19 cellular contexts compared by ENCODE assay signal in genomic region chr10:123766761-123767160, GRCh38.
DNase-seq lines count a peak whose midpoint lies in the region; ATAC-seq, FAIRE-seq and TF ChIP-seq lines count a peak whose summit lies in the region.
"Had no signal": no experiment of that assay in that cellular context is flagged by ENCODE, and none has a peak within 500 bp of the region (broad histone marks: within the 10 kb centered on the region; RNA-seq: fewer than 3 reads in every experiment).

No MANE protein-coding gene starts in this region.

- no peak for FAIRE-seq in RCC 7860 (lab: Jason Lieb, UNC)
- FAIRE-seq: GM18507 had no signal

- H3K4me3 ChIP-seq in AG10803 (ENCODE audit: low read length): no peak overlapping the region
- no peak overlapping the region for H3K4me3 ChIP-seq in smooth muscle cell
- H3K4me3 ChIP-seq: GM23338 had no signal

- H3K36me3 Mint-ChIP-seq in Calu3 (ENCODE audit: insufficient read depth, unreplicated experiment): no peaks in the 10 kb centered on the region
- H3K36me3 Mint-ChIP-seq: CD4-positive, CD25-positive, alpha-beta regulatory T cell had no signal

- H3K4me3 Mint-ChIP-seq in Calu3 (ENCODE audit: low read depth, unreplicated experiment): no peak overlapping the region
- H3K4me3 Mint-ChIP-seq: CD4-positive, CD25-positive, alpha-beta regulatory T cell; GM23338 had no signal

- H3K27ac ChIP-seq in foreskin keratinocyte (no peak overlapping the region), smooth muscle cell (ENCODE audit: low read depth) (peak overlapping the region; percentile 44)

- no peak overlapping the region for H3K9ac ChIP-seq in smooth muscle cell (ENCODE audit: low read depth)
- H3K9ac ChIP-seq: SK-N-SH had no signal

- no peaks in the 10 kb centered on the region for H3K79me2 ChIP-seq in smooth muscle cell (ENCODE audit: low read depth)

- no peaks in the 10 kb centered on the region for H3K36me3 ChIP-seq in smooth muscle cell (ENCODE audit: low read depth)

- H3K27me3 ChIP-seq in foreskin keratinocyte: peaks cover 17% of the 10 kb centered on the region
- no peaks in the 10 kb centered on the region for H3K27me3 ChIP-seq in smooth muscle cell (ENCODE audit: low read depth)

- intact Hi-C loops in Calu3 (cut with micrococcal nuclease; ENCODE audit: unreplicated experiment): no loop called here

- CTCF ChIA-PET in Calu3 (lab: Charles Lee): no interaction called here

- peak; percentile 28 for ATAC-seq in foreskin keratinocyte
- ATAC-seq: GM23338 had no signal

- H3K4me1 ChIP-seq in foreskin keratinocyte (no peaks in the 10 kb centered on the region), smooth muscle cell (ENCODE audit: low read depth) (no peaks in the 10 kb centered on the region)
- H3K4me1 ChIP-seq: Caco-2 had no signal

- BruUV-seq in Calu3 (replicated peaks; lab: Mats Ljungman, UMichigan): no TSS peak

- no peak overlapping the region for H3K4me2 ChIP-seq in smooth muscle cell
- H3K4me2 ChIP-seq: GM23338, SK-N-SH had no signal

- 74% methylated on average over 8 of the region's 8 CpGs for WGBS in smooth muscle cell (ENCODE audit: low lambda C conversion rate)

- no peak overlapping the region for H2AFZ ChIP-seq in smooth muscle cell (ENCODE audit: low read depth)
- H2AFZ ChIP-seq: GM23338 had no signal

- peaks cover 53% of the 10 kb centered on the region for H3K27me3 Mint-ChIP-seq in Calu3 (ENCODE audit: unreplicated experiment)
- H3K27me3 Mint-ChIP-seq: CD4-positive, CD25-positive, alpha-beta regulatory T cell had no signal

- no peaks in the 10 kb centered on the region for H4K20me1 ChIP-seq in smooth muscle cell (ENCODE audit: low read depth)

- peak; percentile 37 for DNase-seq in AG10803 (ENCODE audit: low read depth)
- peak; percentile 38 for DNase-seq in HS-5 (ENCODE audit: low read depth)
- DNase-seq in foreskin keratinocyte: no peak
- DNase-seq in smooth muscle cell (lab: John Stamatoyannopoulos, UW; ENCODE audit: unreplicated experiment): no peak
- DNase-seq in COLO829 (ENCODE audit: low spot score): no peak
- no peak for DNase-seq in Calu3
- no peak for DNase-seq in RCC 7860 (ENCODE audit: low spot score)
- DNase-seq in SKM-1 (lab: John Stamatoyannopoulos, UW; ENCODE audit: unreplicated experiment): no peak
- DNase-seq: Caco-2; CD4-positive, CD25-positive, alpha-beta regulatory T cell; DND-41; HCEC 1CT; Karpas-422; NCI-H1694; NCI-H2081; SIG-M5; SK-N-SH had no signal

- no peak for TF ChIP-seq CTCF in AG10803 (conservative IDR thresholded peaks at IDR 0.05; ENCODE audit: low read length)
- TF ChIP-seq CTCF in foreskin keratinocyte (conservative IDR thresholded peaks at IDR 0.05): no peak
- TF ChIP-seq CTCF in smooth muscle cell (IDR thresholded peaks at IDR 0.05; ENCODE audit: borderline replicate concordance, insufficient read depth, poor library complexity, severe bottlenecking): no peak
- no peak for TF ChIP-seq CTCF in Calu3 (IDR thresholded peaks at IDR 0.05; ENCODE audit: unreplicated experiment)

- no peaks in the 10 kb centered on the region for H3K9me3 ChIP-seq in smooth muscle cell (replicated peaks; ENCODE audit: low read depth)
- H3K9me3 ChIP-seq: SK-N-SH had no signal

- no peaks in the 10 kb centered on the region for H3K4me1 Mint-ChIP-seq in Calu3 (ENCODE audit: low read depth, unreplicated experiment)
- H3K4me1 Mint-ChIP-seq: CD4-positive, CD25-positive, alpha-beta regulatory T cell had no signal

- H3F3A ChIP-seq in smooth muscle cell (ENCODE audit: low read depth): no peaks in the 10 kb centered on the region

- no peak overlapping the region for H3K27ac Mint-ChIP-seq in Calu3 (ENCODE audit: unreplicated experiment)
- H3K27ac Mint-ChIP-seq: CD4-positive, CD25-positive, alpha-beta regulatory T cell; GM23338 had no signal

- H3K9me3 Mint-ChIP-seq in Calu3 (ENCODE audit: low read depth, unreplicated experiment): no peaks in the 10 kb centered on the region
- H3K9me3 Mint-ChIP-seq: GM23338 had no signal

Comparison
In these comparisons a context has a peak if more than half of its experiments do, and no peak if none do; other contexts are left out.
1. DNase-seq: peak in AG10803 (single experiment) and HS-5 (single experiment); none in foreskin keratinocyte (0 of 2), smooth muscle cell (single experiment), COLO829 (single experiment), Calu3 (single experiment), RCC 7860 (single experiment) and SKM-1 (single experiment).